In genomic region chr10:4532467-4532866, GRCh38 we compare ENCODE assay signal across 15 cellular contexts.
DNase-seq lines count a peak whose midpoint lies in the region; ATAC-seq, FAIRE-seq and TF ChIP-seq lines count a peak whose summit lies in the region.
"Had no signal": no experiment of that assay in that cellular context is flagged by ENCODE, and none has a peak within 500 bp of the region (broad histone marks: within the 10 kb centered on the region; RNA-seq: fewer than 3 reads in every experiment).

No MANE protein-coding gene starts in this region.

- 96% methylated on average over 3 of the region's 3 CpGs for WGBS in mammary epithelial cell (ENCODE audit: low coverage, missing lambda C conversion rate)

- no peaks in the 10 kb centered on the region for H3K79me2 ChIP-seq in mammary epithelial cell (ENCODE audit: insufficient read depth, low read length)

- TF ChIP-seq CTCF in left ventricle myocardium inferior (IDR thresholded peaks at IDR 0.05; ENCODE audit: borderline replicate concordance), result no peak
- TF ChIP-seq CTCF in right atrium auricular region (IDR thresholded peaks at IDR 0.05), result no peak
- TF ChIP-seq CTCF in mammary epithelial cell (conservative IDR thresholded peaks at IDR 0.05 in 1 of 2, IDR thresholded peaks at IDR 0.05 in 1 of 2; ENCODE audit: extremely low read depth in 1 of 2, insufficient read depth in 1 of 2, low read depth in 1 of 2, low read length in 2 of 2), result no peak

- H3K27ac ChIP-seq in left ventricle myocardium inferior (replicated peaks), result peak overlapping the region; percentile 25
- H3K27ac ChIP-seq in right atrium auricular region, result peak overlapping the region in 1 of 2 donors; percentile 48
- H3K27ac ChIP-seq in mammary epithelial cell (ENCODE audit: insufficient read depth, low read depth, low read length), result peak overlapping the region; percentile 91

- dilution Hi-C loops in mammary epithelial cell (cut with HindIII; ENCODE audit: low sequenced_read_pairs), result no loop called here

- H4K20me1 ChIP-seq in mammary epithelial cell (ENCODE audit: insufficient read depth, low read length), result no peaks in the 10 kb centered on the region

- peaks cover 2% of the 10 kb centered on the region for H3K4me1 ChIP-seq in left ventricle myocardium inferior
- peaks cover 0 to 1% of the 10 kb centered on the region in 2 donors for H3K4me1 ChIP-seq in right atrium auricular region
- peaks cover 21% of the 10 kb centered on the region for H3K4me1 ChIP-seq in mammary epithelial cell (ENCODE audit: insufficient read depth, low read length)
- H3K4me1 ChIP-seq: transverse colon had no signal

- FAIRE-seq in islet of Langerhans (lab: Jason Lieb, UNC) (peak; percentile 98), RCC 7860 (lab: Jason Lieb, UNC) (no peak)

- H3K9ac ChIP-seq in mammary epithelial cell (ENCODE audit: insufficient read depth, low read length), result no peak overlapping the region

- H3K9me3 ChIP-seq in left ventricle myocardium inferior (replicated peaks) (peaks cover 9% of the 10 kb centered on the region), right atrium auricular region (no peaks in the 10 kb centered on the region), mammary epithelial cell (replicated peaks; ENCODE audit: insufficient read depth, low read length) (peaks cover 5% of the 10 kb centered on the region)

- intact Hi-C loops in left ventricle myocardium inferior (cut with micrococcal nuclease), result no loop called here
- intact Hi-C loops in mammary epithelial cell (cut with micrococcal nuclease), result loop anchor here (5.0 kb wide), 3 partner anchors 235 to 750 kb away; no protein-coding TSS in a partner anchor

- H3K4me3 ChIP-seq in left ventricle myocardium inferior (no peak overlapping the region), right atrium auricular region (no peak overlapping the region), mammary epithelial cell (replicated peaks in 1 of 3; ENCODE audit: insufficient read depth in 1 of 3, low read depth in 2 of 3, low read length in 3 of 3) (no peak overlapping the region)
- H3K4me3 ChIP-seq: skin epidermis, transverse colon had no signal

- CTCF ChIA-PET in mammary epithelial cell (lab: Charles Lee; ENCODE audit: low non-redundant PET), result no interaction called here

- H3K36me3 ChIP-seq in left ventricle myocardium inferior (no peaks in the 10 kb centered on the region), right atrium auricular region (no peaks in the 10 kb centered on the region), mammary epithelial cell (ENCODE audit: insufficient read depth, low read length) (no peaks in the 10 kb centered on the region)
- H3K36me3 ChIP-seq: transverse colon had no signal

- H3K4me2 ChIP-seq in mammary epithelial cell (ENCODE audit: insufficient read depth, low read depth, low read length), result no peak overlapping the region

- DNase-seq in left ventricle myocardium inferior (no peak), right atrium auricular region (ENCODE audit: low spot score) (no peak), mammary epithelial cell (peak; percentile 46), RCC 7860 (ENCODE audit: low spot score) (no peak), NOMO-1 treated with DMSO at 0.1 percent for 48 hours (lab: John Stamatoyannopoulos, UW; ENCODE audit: unreplicated experiment) (no peak)
- no peak for DNase-seq in activated effector memory CD4-positive, alpha-beta T cell treated with Interleukin-2 at 50 U/mL for 16 hours
- DNase-seq: 8988T; activated CD4-positive, alpha-beta T cell treated with anti-CD3 and anti-CD28 coated beads, Interleukin-2, amount 10 ng/mL, durations not matched to agents 24 days and 14 days; COR-L47; kidney; T-cell; transverse colon had no signal

- no peak for ATAC-seq in HG03342 (IDR thresholded peaks at IDR 0.05; ENCODE audit: unreplicated experiment)
- ATAC-seq: T-cell had no signal

- no TSS peak for BruUV-seq in mammary epithelial cell (replicated peaks; lab: Mats Ljungman, UMichigan)

- H3K27me3 ChIP-seq in left ventricle myocardium inferior (ENCODE audit: low read depth), result no peaks in the 10 kb centered on the region
- H3K27me3 ChIP-seq in right atrium auricular region, result no peaks in the 10 kb centered on the region
- no peaks in the 10 kb centered on the region for H3K27me3 ChIP-seq in mammary epithelial cell (ENCODE audit: insufficient read depth, low read length)
- H3K27me3 ChIP-seq: transverse colon had no signal

- in situ Hi-C loops in mammary epithelial cell (cut with MboI; ENCODE audit: low sequenced_read_pairs in 2 of 2), result no loop called here

- H2AFZ ChIP-seq in mammary epithelial cell (ENCODE audit: low read depth, low read length), result peak overlapping the region; percentile 22
